ENCODE assay signal across 18 cellular contexts in the genomic region with DNA sequence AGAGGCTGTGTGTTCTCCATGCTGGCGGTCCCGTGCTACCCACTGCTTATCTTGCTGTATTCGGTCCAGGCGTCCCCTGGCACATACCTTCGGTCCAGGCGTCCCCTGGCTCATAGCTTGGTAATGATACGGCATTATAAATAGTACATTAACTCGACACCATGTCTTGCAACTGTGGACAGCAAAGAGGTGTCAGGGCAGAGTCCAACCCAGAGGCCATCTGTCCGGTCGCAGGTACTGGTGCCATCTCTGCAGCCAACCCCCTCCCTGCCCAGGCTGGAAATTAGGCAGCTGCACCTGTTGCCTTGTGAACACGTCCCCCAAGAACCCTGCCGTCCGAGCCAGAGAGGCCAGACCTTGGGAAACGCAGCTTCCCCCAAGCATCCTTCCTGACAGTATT.
"Had no signal": no experiment of that assay in that cellular context is flagged by ENCODE, and none has a peak within 500 bp of the region (broad histone marks: within the 10 kb centered on the region; RNA-seq: fewer than 3 reads in every experiment).

No MANE protein-coding gene starts in this region.

- DNase-seq: central memory CD4-positive, alpha-beta T cell; effector memory CD4-positive, alpha-beta T cell; gastrocnemius medialis; immature natural killer cell; mesenchymal stem cell; midbrain; stimulated activated CD4-positive, alpha-beta T cell treated with anti-CD3 and anti-CD28 coated beads, Interleukin-4, amount 100 ng/mL, for 1 hour; stimulated activated CD8-positive, alpha-beta memory T cell treated with anti-CD3 and anti-CD28 coated beads, Interleukin-4, amount 100 ng/mL, for 48 hours; tibial artery; upper lobe of left lung had no signal

- H3K4me3 ChIP-seq: esophagus muscularis mucosa, gastrocnemius medialis, lung, smooth muscle cell, tibial artery, upper lobe of left lung, vagina had no signal

- H3K27ac ChIP-seq: epithelial cell of prostate, esophagus muscularis mucosa, gastrocnemius medialis, tibial artery, upper lobe of left lung, vagina had no signal

- FAIRE-seq: keratinocyte had no signal

- H3K36me3 ChIP-seq: esophagus muscularis mucosa, gastrocnemius medialis, tibial artery, upper lobe of left lung, vagina had no signal

- H3K27me3 ChIP-seq: upper lobe of left lung, vagina had no signal

- H3K9me3 ChIP-seq: esophagus muscularis mucosa, gastrocnemius medialis, tibial artery, upper lobe of left lung, vagina had no signal

- H3K4me1 ChIP-seq: gastrocnemius medialis, tibial artery, vagina had no signal

- ATAC-seq: gastrocnemius medialis; natural killer cell treated with Interleukin-12 subunit alpha and Interleukin-12 subunit beta and Interleukin-15 and Interleukin-18, amount 100 ng/mL, for 72 hours; stimulated activated effector memory CD8-positive, alpha-beta T cell treated with anti-CD3 and anti-CD28 coated beads, Interleukin-12 subunit alpha, Interleukin-12 subunit beta, amount 100 ng/mL, for 72 hours had no signal
